27 cellular contexts compared by ENCODE assay signal in genomic region chr11:82059505-82059904, GRCh38.
"Had no signal": no experiment of that assay in that cellular context is flagged by ENCODE, and none has a peak within 500 bp of the region (broad histone marks: within the 10 kb centered on the region; RNA-seq: fewer than 3 reads in every experiment).

No MANE protein-coding gene starts in this region.

- ATAC-seq: stimulated activated effector memory CD8-positive, alpha-beta T cell treated with anti-CD3 and anti-CD28 coated beads, Interleukin-12 subunit alpha, Interleukin-12 subunit beta, amount 100 ng/mL, for 72 hours; stimulated activated memory B cell treated with anti-CD40 and anti-IgM and Interleukin-4, amounts not matched to agents 10 μg/mL and 1 μg/mL and 100 μg/mL, for 72 hours; stimulated activated naive B cell treated with anti-CD40 and anti-IgM and Interleukin-4, amounts not matched to agents 10 μg/mL and 1 μg/mL and 100 μg/mL, for 72 hours; stimulated activated naive CD8-positive, alpha-beta T cell treated with anti-CD3 and anti-CD28 coated beads, Interleukin-15, amount 100 ng/mL, for 72 hours; stimulated activated naive CD8-positive, alpha-beta T cell treated with anti-CD3 and anti-CD28 coated beads, Interleukin-15, Interleukin-2, amounts not matched to agents 100 U/mL and 50 U/mL, for 24 hours; upper lobe of right lung had no signal

- H3K4me3 ChIP-seq: stomach, suprapubic skin, testis, thoracic aorta, thyroid gland, tibial artery, tibial nerve, transverse colon, upper lobe of left lung, upper lobe of right lung, uterus, vagina had no signal

- H3K27ac ChIP-seq: stomach, suprapubic skin, testis, thoracic aorta, thyroid gland, tibial artery, tibial nerve, transverse colon, upper lobe of left lung, upper lobe of right lung, uterus, vagina had no signal

- H3K4me1 ChIP-seq: stomach, suprapubic skin, testis, thyroid gland, tibial artery, tibial nerve, transverse colon, upper lobe of left lung, upper lobe of right lung, uterus, vagina had no signal

- H3K9me3 ChIP-seq: stomach, suprapubic skin, testis, thoracic aorta, thyroid gland, tibial artery, tibial nerve, transverse colon, upper lobe of left lung, upper lobe of right lung, uterus, vagina had no signal

- FAIRE-seq: urothelium cell line had no signal

- H3K27me3 ChIP-seq: stomach, suprapubic skin, testis, thyroid gland, tibial artery, tibial nerve, transverse colon, upper lobe of left lung, upper lobe of right lung, uterus, vagina had no signal

- DNase-seq: stimulated activated CD4-positive, alpha-beta T cell treated with anti-CD3 and anti-CD28 coated beads, Interleukin-2, amount 100 ng/mL, for 48 hours; stimulated activated CD4-positive, alpha-beta T cell treated with anti-CD3 and anti-CD28 coated beads, Interleukin-4, amount 100 ng/mL, for 1 hour; stimulated activated CD4-positive, alpha-beta T cell treated with anti-CD3 and anti-CD28 coated beads, Interleukin-4, amount 100 ng/mL, for 24 hours; stimulated activated CD4-positive, alpha-beta T cell treated with anti-CD3 and anti-CD28 coated beads, Interleukin-4, amount 100 ng/mL, for 4 hours; stimulated activated CD8-positive, alpha-beta memory T cell treated with anti-CD3 and anti-CD28 coated beads, Interleukin-4, amount 100 ng/mL, for 48 hours; stimulated activated naive B cell treated with anti-CD40 and anti-IgM and Interleukin-4, amounts not matched to agents 10 μg/mL and 1 μg/mL and 100 μg/mL, for 72 hours; stimulated activated naive CD4-positive, alpha-beta T cell; stimulated activated naive CD4-positive, alpha-beta T cell treated with Interleukin-2 at 50 U/mL for 16 hours; stimulated activated naive CD8-positive, alpha-beta T cell treated with anti-CD3 and anti-CD28 coated beads, Interleukin-15, amount 100 ng/mL, for 72 hours; stimulated activated naive CD8-positive, alpha-beta T cell treated with anti-CD3 and anti-CD28 coated beads, Interleukin-15, Interleukin-2, amounts not matched to agents 100 U/mL and 50 U/mL, for 24 hours; stomach; substantia nigra; testis; thyroid gland; tibial artery; transverse colon; trophoblast cell; upper lobe of left lung; upper lobe of right lung; uterus had no signal

- H3K36me3 ChIP-seq: stomach, suprapubic skin, thoracic aorta, thyroid gland, tibial artery, tibial nerve, transverse colon, upper lobe of left lung, upper lobe of right lung, uterus, vagina had no signal
